10 cellular contexts compared by ENCODE assay signal in the genomic region with DNA sequence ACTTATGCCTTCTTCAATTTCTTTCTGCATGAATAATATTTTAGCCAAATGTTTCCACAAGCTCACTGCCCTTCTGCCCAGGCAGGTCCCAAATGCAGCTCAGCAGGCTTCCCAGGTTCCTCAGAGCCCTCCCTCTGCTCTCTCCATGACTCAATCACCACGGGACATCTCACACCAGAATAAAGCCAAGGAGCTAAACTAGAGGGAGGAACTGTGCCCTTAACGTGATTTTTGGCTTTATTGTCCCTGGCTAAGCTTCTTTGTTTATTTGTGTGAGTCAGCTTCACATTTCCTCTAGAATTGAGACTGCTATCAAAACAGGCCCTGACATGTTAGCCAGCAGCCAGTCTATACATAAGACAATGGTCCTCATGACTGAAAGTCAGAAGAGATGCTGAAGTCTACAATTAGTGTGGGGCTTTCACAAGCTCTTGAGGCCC.
DNase-seq lines count a peak whose midpoint lies in the region; ATAC-seq and TF ChIP-seq lines count a peak whose summit lies in the region.
"Had no signal": no experiment of that assay in that cellular context is flagged by ENCODE, and none has a peak within 500 bp of the region (broad histone marks: within the 10 kb centered on the region; RNA-seq: fewer than 3 reads in every experiment).

No MANE protein-coding gene starts in this region.

- CTCF ChIA-PET in IMR-90 (lab: Yijun Ruan, JAX) = no interaction called here

- no peaks in the 10 kb centered on the region for H3K79me1 ChIP-seq in IMR-90 (ENCODE audit: low read depth in 1 of 2, low read length in 2 of 2)

- H2BK15ac ChIP-seq in IMR-90 (ENCODE audit: low read depth, low read length) = no peak overlapping the region

- H3K36me3 ChIP-seq in IMR-90 (ENCODE audit: control insufficient read depth, insufficient read depth, low read length) (no peaks in the 10 kb centered on the region), thoracic aorta (no peaks in the 10 kb centered on the region)

- H4K91ac ChIP-seq in IMR-90 (ENCODE audit: insufficient read depth, low read depth, low read length) = peak overlapping the region; percentile 51; the same call in 1 of the 2 replicates

- H3K18ac ChIP-seq in IMR-90 (ENCODE audit: low read depth, low read length) = peak overlapping the region; percentile 93

- TF ChIP-seq RAD21 in IMR-90 (IDR thresholded peaks at IDR 0.05; ENCODE audit: low read length) = no peak

- no CpG with 5 or more reads among the region's 2 CpGs for WGBS in IMR-90 (ENCODE audit: extremely low coverage in 2 of 2, insufficient read length in 1 of 2), 2 experiments

- H3K27ac ChIP-seq in IMR-90 (ENCODE audit: insufficient read depth, low read length) = peak overlapping the region; percentile 84; the same call in 1 of the 2 replicates
- H3K27ac ChIP-seq in thoracic aorta = peak overlapping the region; percentile 62 to 77

- peak overlapping the region; percentile 81 for H3K4ac ChIP-seq in IMR-90 (ENCODE audit: low read depth, low read length)

- POLR2A ChIA-PET in IMR-90 (lab: Charles Lee; ENCODE audit: unreplicated experiment) = interaction anchor here (0.5 to 0.7 kb wide), 2 partner anchors 15 to 1506 kb away, joined by 4 to 14 read pairs; no protein-coding TSS in a partner anchor

- no peak overlapping the region for H2AK5ac ChIP-seq in IMR-90 (ENCODE audit: low read depth, low read length)

- H3K14ac ChIP-seq in IMR-90 (replicated peaks; ENCODE audit: low read depth, low read length) = 0 out of 2 replicates have a peak overlapping the region, but pooled peaks have one; percentile 34

- H3K4me3 ChIP-seq in IMR-90 (ENCODE audit: insufficient read depth, low read depth, low read length) (no peak overlapping the region), thoracic aorta (no peak overlapping the region)

- DNase-seq in DMS153 (lab: John Stamatoyannopoulos, UW) (peak; percentile 45), DMS153 treated with DMSO at 0.1 percent for 48 hours (lab: John Stamatoyannopoulos, UW; ENCODE audit: unreplicated experiment) (no peak), IMR-90 (peak; percentile 92), dedifferentiated amniotic fluid mesenchymal stem cell (ENCODE audit: extremely low spot score) (peak; percentile 79), thoracic aorta (ENCODE audit: low spot score) (peak; percentile 28), T-helper 9 cell (no peak)
- DNase-seq in activated T-cell treated with anti-CD3 and anti-CD28 coated beads, Interleukin-2, amount 50 U/mL, for 48 hours = no peak
- DNase-seq: 8988T; activated CD4-positive, CD25-positive, alpha-beta regulatory T cell treated with anti-CD3 and anti-CD28 coated beads, Interleukin-2, amount 50 U/mL, for 72 hours had no signal

- H2BK5ac ChIP-seq in IMR-90 (ENCODE audit: low read depth, low read length, poor library complexity, severe bottlenecking) = peak overlapping the region; percentile 86

- H3K27me3 ChIP-seq in IMR-90 (ENCODE audit: control insufficient read depth, insufficient read depth, low read length) (no peaks in the 10 kb centered on the region; the same call in 1 of the 2 replicates), thoracic aorta (replicated peaks; ENCODE audit: insufficient read depth) (no peaks in the 10 kb centered on the region)

- in situ Hi-C loops in IMR-90 (cut with MboI; ENCODE audit: low sequenced_read_pairs) = no loop called here

- peak overlapping the region; percentile 96 for H4K5ac ChIP-seq in IMR-90 (ENCODE audit: low read depth, low read length)

- intact Hi-C loops in IMR-90 (cut with micrococcal nuclease) = no loop called here

- no peaks in the 10 kb centered on the region for H3K9me1 ChIP-seq in IMR-90 (ENCODE audit: insufficient read depth, low read length)

- H3K9ac ChIP-seq in IMR-90 (ENCODE audit: low read depth, low read length) = no peak overlapping the region; the same call in 1 of the 2 replicates

- peak overlapping the region; percentile 94 for H2BK120ac ChIP-seq in IMR-90 (ENCODE audit: low read depth, low read length)

- no peak overlapping the region for H3K23ac ChIP-seq in IMR-90 (ENCODE audit: low read depth, low read length)

- H3K56ac ChIP-seq in IMR-90 (ENCODE audit: extremely low read depth, insufficient read depth, low read length) = peak overlapping the region; percentile 70; the same call in 1 of the 2 replicates

- H3K4me2 ChIP-seq in IMR-90 (ENCODE audit: low read depth, low read length) = no peak overlapping the region; the same call in 1 of the 2 replicates

- peaks cover 2% of the 10 kb centered on the region; the same call in 1 of the 2 replicates for H3K4me1 ChIP-seq in IMR-90 (ENCODE audit: control insufficient read depth, insufficient read depth, low read length)
- peaks cover 7 to 20% of the 10 kb centered on the region in 2 donors for H3K4me1 ChIP-seq in thoracic aorta (ENCODE audit: control insufficient read depth in 1 of 2, low read depth in 2 of 2)

- BruUV-seq in IMR-90 (replicated peaks; lab: Mats Ljungman, UMichigan) = no TSS peak

- H3K9me3 ChIP-seq in IMR-90 (ENCODE audit: control insufficient read depth, insufficient read depth, low read length) (peaks cover 5% of the 10 kb centered on the region), thoracic aorta (peaks cover 3% of the 10 kb centered on the region)

- H4K20me1 ChIP-seq in IMR-90 (ENCODE audit: insufficient read depth, low read length) = no peaks in the 10 kb centered on the region

- H2AK9ac ChIP-seq in IMR-90 (replicated peaks; ENCODE audit: low read depth, low read length, poor library complexity) = no peak overlapping the region

- no peak for TF ChIP-seq CTCF in IMR-90 (conservative IDR thresholded peaks at IDR 0.05; ENCODE audit: low read depth, low read length)
- no peak for TF ChIP-seq CTCF in thoracic aorta (IDR thresholded peaks at IDR 0.05)

- TF ChIP-seq POLR2A in IMR-90 (IDR thresholded peaks at IDR 0.05; ENCODE audit: low read depth, low read length) = no peak

- dilution Hi-C loops in IMR-90 (cut with HindIII; ENCODE audit: low sequenced_read_pairs, unreplicated experiment) = no loop called here

- peak overlapping the region in 1 of 2 experiments; percentile 83; a peak in 2 of 4 replicates for H4K8ac ChIP-seq in IMR-90 (ENCODE audit: low read depth in 2 of 2, low read length in 2 of 2)

- peak overlapping the region; percentile 86; the same call in 1 of the 2 replicates for H2BK20ac ChIP-seq in IMR-90 (ENCODE audit: low read depth, low read length)

- H2AFZ ChIP-seq in IMR-90 (replicated peaks; ENCODE audit: low read length, poor library complexity) = peak overlapping the region; percentile 9

- ATAC-seq in IMR-90 (ENCODE audit: low read depth) (peak; percentile 88), thoracic aorta (ENCODE audit: insufficient number of reproducible peaks, low FRiP score, low read depth) (peak; percentile 100), HG03097 (IDR thresholded peaks at IDR 0.05; ENCODE audit: low FRiP score, unreplicated experiment) (no peak)

TF ChIP-seq in IMR-90, 13 proteins besides CTCF, POLR2A, EP300 and RAD21:
- TF ChIP-seq CEBPB (IDR thresholded peaks at IDR 0.05; ENCODE audit: low read depth, low read length) = no peak
- TF ChIP-seq, protein P1, sequence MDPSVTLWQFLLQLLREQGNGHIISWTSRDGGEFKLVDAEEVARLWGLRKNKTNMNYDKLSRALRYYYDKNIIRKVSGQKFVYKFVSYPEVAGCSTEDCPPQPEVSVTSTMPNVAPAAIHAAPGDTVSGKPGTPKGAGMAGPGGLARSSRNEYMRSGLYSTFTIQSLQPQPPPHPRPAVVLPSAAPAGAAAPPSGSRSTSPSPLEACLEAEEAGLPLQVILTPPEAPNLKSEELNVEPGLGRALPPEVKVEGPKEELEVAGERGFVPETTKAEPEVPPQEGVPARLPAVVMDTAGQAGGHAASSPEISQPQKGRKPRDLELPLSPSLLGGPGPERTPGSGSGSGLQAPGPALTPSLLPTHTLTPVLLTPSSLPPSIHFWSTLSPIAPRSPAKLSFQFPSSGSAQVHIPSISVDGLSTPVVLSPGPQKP (IDR thresholded peaks at IDR 0.05; ENCODE audit: borderline replicate concordance, low read depth, low read length) = no peak
- TF ChIP-seq BHLHE40 (IDR thresholded peaks at IDR 0.05; ENCODE audit: low read depth, low read length) = peak; percentile 58; the same call in 1 of the 2 replicates
- no peak for TF ChIP-seq MAFK (IDR thresholded peaks at IDR 0.05; ENCODE audit: low read depth, low read length)
- TF ChIP-seq CHD1 (IDR thresholded peaks at IDR 0.05; ENCODE audit: low read depth, low read length) = no peak
- TF ChIP-seq SMC3 (IDR thresholded peaks at IDR 0.05; ENCODE audit: low read depth, low read length) = no peak
- no peak for TF ChIP-seq NFE2L2 (IDR thresholded peaks at IDR 0.05; ENCODE audit: low read depth, low read length)
- TF ChIP-seq MAZ (IDR thresholded peaks at IDR 0.05; ENCODE audit: borderline replicate concordance, low read depth, low read length) = no peak
- TF ChIP-seq, protein P2, sequence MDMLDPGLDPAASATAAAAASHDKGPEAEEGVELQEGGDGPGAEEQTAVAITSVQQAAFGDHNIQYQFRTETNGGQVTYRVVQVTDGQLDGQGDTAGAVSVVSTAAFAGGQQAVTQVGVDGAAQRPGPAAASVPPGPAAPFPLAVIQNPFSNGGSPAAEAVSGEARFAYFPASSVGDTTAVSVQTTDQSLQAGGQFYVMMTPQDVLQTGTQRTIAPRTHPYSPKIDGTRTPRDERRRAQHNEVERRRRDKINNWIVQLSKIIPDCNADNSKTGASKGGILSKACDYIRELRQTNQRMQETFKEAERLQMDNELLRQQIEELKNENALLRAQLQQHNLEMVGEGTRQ (IDR thresholded peaks at IDR 0.05; ENCODE audit: low read depth, low read length) = no peak
- TF ChIP-seq MXI1 (IDR thresholded peaks at IDR 0.05; ENCODE audit: borderline replicate concordance, low read depth, low read length) = no peak
- TF ChIP-seq RCOR1 (IDR thresholded peaks at IDR 0.05; ENCODE audit: insufficient replicate concordance, low read length) = no peak
- peak; percentile 65 for TF ChIP-seq FOS (IDR thresholded peaks at IDR 0.05; ENCODE audit: low read depth, low read length)
- TF ChIP-seq RFX5 (IDR thresholded peaks at IDR 0.05; ENCODE audit: low read depth, low read length) = no peak

Comparison
In these comparisons a context has a peak if more than half of its experiments do, and no peak if none do; other contexts are left out.
1. DNase-seq: peak in DMS153 (single experiment), IMR-90 (single experiment), dedifferentiated amniotic fluid mesenchymal stem cell (single experiment) and thoracic aorta (single experiment); none in DMS153 treated with DMSO at 0.1 percent for 48 hours (single experiment), activated T-cell treated with anti-CD3 and anti-CD28 coated beads, Interleukin-2, amount 50 U/mL, for 48 hours (0 of 2) and T-helper 9 cell (single experiment).